ENCODE assay signal across 2 cellular contexts in genomic region chr14:68794130-68794855, GRCh38.
TF ChIP-seq lines count a peak whose summit lies in the region.

No MANE protein-coding gene starts in this region.

TF ChIP-seq in HEK293, 187 proteins besides CTCF, POLR2A, EP300 and RAD21 (continued from another document):
- TF ChIP-seq ZBTB10 (tag by site-specific recombination; IDR thresholded peaks at IDR 0.05) = peak; percentile 44; the same call in 1 of the 2 replicates
- TF ChIP-seq KLF9 (tag by site-specific recombination; IDR thresholded peaks at IDR 0.05; ENCODE audit: low read depth) = peak; percentile 16; the same call in 1 of the 2 replicates
- TF ChIP-seq KLF16 (tag by site-specific recombination; IDR thresholded peaks at IDR 0.05) = 0 out of 2 replicates have a peak, but pooled peaks have one; percentile 77
- 0 out of 2 replicates have a peak, but pooled peaks have one; percentile 13 for TF ChIP-seq ZBTB17 (tag by site-specific recombination; IDR thresholded peaks at IDR 0.05)
- TF ChIP-seq ZNF629 (tag by site-specific recombination; IDR thresholded peaks at IDR 0.05) = peak; percentile 30; the same call in 1 of the 2 replicates
- TF ChIP-seq ZNF398 (tag by site-specific recombination; IDR thresholded peaks at IDR 0.05) = peak; percentile 64
- TF ChIP-seq PRDM10 (tag by site-specific recombination; IDR thresholded peaks at IDR 0.05) = peak; percentile 71
- TF ChIP-seq PRDM4 (tag by site-specific recombination; IDR thresholded peaks at IDR 0.05) = peak; percentile 66

TF ChIP-seq in K562, 482 proteins besides CTCF, POLR2A, EP300 and RAD21 (continued from another document and continues in another):
- TF ChIP-seq AFF4 (CRISPR knock-in tag; IDR thresholded peaks at IDR 0.05) (0 out of 2 replicates have a peak, but pooled peaks have one; percentile 20), ERF (CRISPR knock-in tag; IDR thresholded peaks at IDR 0.05) (no peak), ZNF134 (CRISPR knock-in tag; conservative IDR thresholded peaks at IDR 0.05) (no peak), GTF2A2 (tag; IDR thresholded peaks at IDR 0.05) (no peak), NR0B1 (IDR thresholded peaks at IDR 0.05; ENCODE audit: partially characterized antibody) (no peak), TEAD1 (CRISPR knock-in tag; IDR thresholded peaks at IDR 0.05) (peak in 1 of 2 experiments; percentile 74; a peak in 1 of 4 replicates), ZNF511 (CRISPR knock-in tag; IDR thresholded peaks at IDR 0.05) (peak; percentile 17; the same call in 1 of the 2 replicates), ZNF764 (CRISPR knock-in tag; IDR thresholded peaks at IDR 0.05; ENCODE audit: low read depth) (no peak), XRCC4 (IDR thresholded peaks at IDR 0.05; ENCODE audit: extremely low read depth, insufficient read depth, insufficient read length) (no peak), USF2 (CRISPR knock-in tag; IDR thresholded peaks at IDR 0.05) (no peak), HDAC2 (IDR thresholded peaks at IDR 0.05) (no peak), ZNF551 (CRISPR knock-in tag; IDR thresholded peaks at IDR 0.05) (no peak), JUN (IDR thresholded peaks at IDR 0.05; ENCODE audit: borderline replicate concordance, low read depth, low read length) (0 out of 2 replicates have a peak, but pooled peaks have one; percentile 17), JUN (CRISPR knock-in tag; IDR thresholded peaks at IDR 0.05; ENCODE audit: borderline replicate concordance) (no peak), PHTF2 (CRISPR knock-in tag; IDR thresholded peaks at IDR 0.05) (no peak), NCOA4 (IDR thresholded peaks at IDR 0.05; ENCODE audit: partially characterized antibody) (no peak), ZNF384 (IDR thresholded peaks at IDR 0.05; ENCODE audit: low read depth, low read length) (0 out of 2 replicates have a peak, but pooled peaks have one; percentile 50), BRD9 (IDR thresholded peaks at IDR 0.05; ENCODE audit: low read depth, partially characterized antibody) (peak; percentile 16), HNRNPL (IDR thresholded peaks at IDR 0.05; ENCODE audit: low read depth, low read length) (no peak), ZFX (CRISPR knock-in tag; IDR thresholded peaks at IDR 0.05) (peak; percentile 69), ZNF592 (IDR thresholded peaks at IDR 0.05) (peak; percentile 87), SREBF1 (IDR thresholded peaks at IDR 0.05; ENCODE audit: borderline replicate concordance, low read depth, low read length) (no peak), ELF4 (CRISPR knock-in tag; IDR thresholded peaks at IDR 0.05) (no peak), PHF8 (IDR thresholded peaks at IDR 0.05; ENCODE audit: borderline replicate concordance, low read length) (peak; percentile 35; the same call in 1 of the 2 replicates), TEAD2 (tag; IDR thresholded peaks at IDR 0.05) (no peak), ZNF668 (CRISPR knock-in tag; IDR thresholded peaks at IDR 0.05) (no peak), RB1 (IDR thresholded peaks at IDR 0.05; ENCODE audit: low read depth) (0 out of 2 replicates have a peak, but pooled peaks have one; percentile 12), EWSR1 (IDR thresholded peaks at IDR 0.05; ENCODE audit: borderline replicate concordance, low read depth, partially characterized antibody) (no peak), ZNF75A (CRISPR knock-in tag; IDR thresholded peaks at IDR 0.05) (no peak), ELK3 (CRISPR knock-in tag; IDR thresholded peaks at IDR 0.05) (no peak), FOXK2 (conservative IDR thresholded peaks at IDR 0.05 in 1 of 2, IDR thresholded peaks at IDR 0.05 in 1 of 2; ENCODE audit: low read depth in 2 of 2) (no peak), PTBP1 (IDR thresholded peaks at IDR 0.05; ENCODE audit: low read depth, low read length) (no peak), SIN3A (IDR thresholded peaks at IDR 0.05; ENCODE audit: borderline replicate concordance in 2 of 2, control insufficient read depth in 1 of 2, low read depth in 2 of 2, low read length in 2 of 2) (no peak), RBM17 (IDR thresholded peaks at IDR 0.05; ENCODE audit: borderline replicate concordance, low read depth, low read length) (no peak), ELF1 (tag; IDR thresholded peaks at IDR 0.05) (peak; percentile 61), ZBTB7A (IDR thresholded peaks at IDR 0.05; ENCODE audit: borderline replicate concordance, control insufficient read depth, low read depth, low read length) (0 out of 2 replicates have a peak, but pooled peaks have one; percentile 25), ARID3B (CRISPR knock-in tag; IDR thresholded peaks at IDR 0.05; ENCODE audit: borderline replicate concordance) (no peak), ATF3 (IDR thresholded peaks at IDR 0.05) (peak; percentile 54), ATF3 (CRISPR knock-in tag; conservative IDR thresholded peaks at IDR 0.05) (no peak; the same call in 1 of the 2 replicates)
